Comparison of ENCODE assay signal across 19 cellular contexts in the genomic region with DNA sequence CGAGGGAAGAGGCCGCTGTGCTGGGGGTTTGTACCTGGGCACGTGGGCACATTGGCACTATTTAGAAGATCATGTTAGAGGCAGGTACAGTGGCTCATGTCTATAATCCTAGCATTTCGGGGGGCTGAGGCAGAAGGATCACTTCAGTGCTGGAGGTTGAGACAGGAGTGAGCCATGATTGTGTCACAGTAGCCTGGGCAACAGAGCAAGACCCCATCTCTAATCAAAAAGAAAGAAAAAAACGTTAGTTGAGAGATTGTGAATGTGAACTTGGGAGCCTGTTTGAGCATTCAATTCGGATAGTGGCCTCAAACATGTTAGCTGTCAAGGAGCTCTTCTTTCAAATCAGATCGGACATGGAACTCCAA. TPM values are rescaled to one million over a fixed set of nuclear protein-coding genes. Genes with fewer than 3 reads are reported as not detected.
DNase-seq lines count a peak whose midpoint lies in the region; ATAC-seq and TF ChIP-seq lines count a peak whose summit lies in the region.
"Had no signal": no experiment of that assay in that cellular context is flagged by ENCODE, and none has a peak within 500 bp of the region (broad histone marks: within the 10 kb centered on the region; RNA-seq: fewer than 3 reads in every experiment).

No MANE protein-coding gene starts in this region.

- H2BK15ac ChIP-seq in IMR-90 (ENCODE audit: low read depth, low read length) = no peak overlapping the region

- no peak overlapping the region for H3K18ac ChIP-seq in IMR-90 (ENCODE audit: low read depth, low read length)

- H2AK9ac ChIP-seq in IMR-90 (replicated peaks; ENCODE audit: low read depth, low read length, poor library complexity) = peak overlapping the region; percentile 82

- no peak overlapping the region for H4K8ac ChIP-seq in IMR-90 (ENCODE audit: low read depth in 2 of 2, low read length in 2 of 2)

- H3K27me3 ChIP-seq in IMR-90 (ENCODE audit: control insufficient read depth, insufficient read depth, low read length) = no peaks in the 10 kb centered on the region
- no peaks in the 10 kb centered on the region for H3K27me3 ChIP-seq in lower lobe of right lung (ENCODE audit: low read depth)
- H3K27me3 ChIP-seq in suprapubic skin = no peaks in the 10 kb centered on the region
- H3K27me3 ChIP-seq: SJCRH30 had no signal

- peaks cover 0 to 31% of the 10 kb centered on the region in 2 experiments; a peak in 3 of 4 replicates for H3K79me1 ChIP-seq in IMR-90 (ENCODE audit: low read depth in 1 of 2, low read length in 2 of 2)

- peaks cover 11% of the 10 kb centered on the region for H4K20me1 ChIP-seq in IMR-90 (ENCODE audit: insufficient read depth, low read length)

- CTCF ChIA-PET in IMR-90 (lab: Yijun Ruan, JAX) = interaction anchor here (0.6 kb wide), 1 partner anchor 202 kb away, joined by 6 read pairs; no protein-coding TSS in a partner anchor
- CTCF ChIA-PET in activated CD8-positive, alpha-beta T cell treated with anti-CD3 and anti-CD28 coated beads for 36 hours (lab: Charles Lee) = interaction anchor here (1.5 kb wide), 1 partner anchor 191 kb away, joined by 4 read pairs; no protein-coding TSS in a partner anchor

- TF ChIP-seq EP300 in suprapubic skin (IDR thresholded peaks at IDR 0.05) = no peak

- H3K4ac ChIP-seq in IMR-90 (ENCODE audit: low read depth, low read length) = no peak overlapping the region

- H3K4me1 ChIP-seq in IMR-90 (ENCODE audit: control insufficient read depth, insufficient read depth, low read length) = peaks cover 1% of the 10 kb centered on the region; the same call in 1 of the 2 replicates
- peaks cover 71% of the 10 kb centered on the region for H3K4me1 ChIP-seq in lower lobe of right lung
- peaks cover 51% of the 10 kb centered on the region for H3K4me1 ChIP-seq in suprapubic skin
- H3K4me1 ChIP-seq: SJCRH30 had no signal

- no peak overlapping the region for H3K27ac Mint-ChIP-seq in activated CD8-positive, alpha-beta T cell treated with anti-CD3 and anti-CD28 coated beads for 36 hours
- H3K27ac Mint-ChIP-seq: activated CD4-positive, alpha-beta T cell treated with anti-CD3 and anti-CD28 coated beads, Interleukin-2, amount 10 ng/mL, durations not matched to agents 24 days and 14 days; activated naive CD8-positive, alpha-beta T cell treated with anti-CD3 and anti-CD28 coated beads for 36 hours; stimulated activated effector memory CD8-positive, alpha-beta T cell treated with anti-CD3 and anti-CD28 coated beads, Interleukin-12 subunit alpha, Interleukin-12 subunit beta, amount 100 ng/mL, for 72 hours had no signal

- no peak overlapping the region for H2BK5ac ChIP-seq in IMR-90 (ENCODE audit: low read depth, low read length, poor library complexity, severe bottlenecking)

- intact Hi-C loops in IMR-90 (cut with micrococcal nuclease) (no loop called here), lower lobe of right lung (cut with DNase I) (no loop called here)
- intact Hi-C loops in activated CD8-positive, alpha-beta T cell treated with anti-CD3 and anti-CD28 coated beads for 36 hours (cut with micrococcal nuclease) = loop anchor here (10.0 kb wide), 1 partner anchor 61 kb away; a partner anchor contains a TSS

- no peak overlapping the region for H4K91ac ChIP-seq in IMR-90 (ENCODE audit: insufficient read depth, low read depth, low read length)

- H3K9me1 ChIP-seq in IMR-90 (ENCODE audit: insufficient read depth, low read length) = peaks cover 9% of the 10 kb centered on the region

- no peak overlapping the region for H3K56ac ChIP-seq in IMR-90 (ENCODE audit: extremely low read depth, insufficient read depth, low read length)

- H3K27ac ChIP-seq in IMR-90 (ENCODE audit: insufficient read depth, low read length) (no peak overlapping the region), cingulate gyrus (ENCODE audit: low read depth, low read length) (peak overlapping the region; percentile 41), lower lobe of right lung (peak overlapping the region; percentile 82), suprapubic skin (peak overlapping the region; percentile 61)
- H3K27ac ChIP-seq: SJCRH30 had no signal

- H4K5ac ChIP-seq in IMR-90 (ENCODE audit: low read depth, low read length) = no peak overlapping the region

- DNase-seq in IMR-90 = no peak
- no peak for DNase-seq in lower lobe of right lung
- DNase-seq in suprapubic skin (ENCODE audit: low spot score in 2 of 2) = no peak
- no peak for DNase-seq in activated CD8-positive, alpha-beta T cell treated with anti-CD3 and anti-CD28 coated beads for 36 hours
- no peak for DNase-seq in T-helper 1 cell
- no peak for DNase-seq in 8988T
- DNase-seq in SW 1271 (lab: John Stamatoyannopoulos, UW) = no peak
- DNase-seq: activated CD4-positive, alpha-beta T cell treated with anti-CD3 and anti-CD28 coated beads, Interleukin-2, amount 10 ng/mL, durations not matched to agents 24 days and 14 days; activated naive CD8-positive, alpha-beta T cell treated with anti-CD3 and anti-CD28 coated beads for 36 hours; DMS53; immature natural killer cell; midbrain; NCI-H1694 treated with DMSO at 0.1 percent for 48 hours; NCI-H446 treated with DMSO at 0.1 percent for 48 hours; SJCRH30; T1000 had no signal

- dilution Hi-C loops in IMR-90 (cut with HindIII; ENCODE audit: low sequenced_read_pairs, unreplicated experiment) = no loop called here

- TF ChIP-seq RAD21 in IMR-90 (IDR thresholded peaks at IDR 0.05; ENCODE audit: low read length) = no peak

- peaks cover 5% of the 10 kb centered on the region for H3K36me3 Mint-ChIP-seq in activated CD8-positive, alpha-beta T cell treated with anti-CD3 and anti-CD28 coated beads for 36 hours (ENCODE audit: low read depth)
- H3K36me3 Mint-ChIP-seq: activated naive CD8-positive, alpha-beta T cell treated with anti-CD3 and anti-CD28 coated beads for 36 hours had no signal

- H3K4me3 ChIP-seq in IMR-90 (ENCODE audit: insufficient read depth, low read depth, low read length) (no peak overlapping the region), lower lobe of right lung (no peak overlapping the region), suprapubic skin (no peak overlapping the region)
- H3K4me3 ChIP-seq: SJCRH30 had no signal

- BruUV-seq in IMR-90 (replicated peaks; lab: Mats Ljungman, UMichigan) = no TSS peak

- peaks cover 29% of the 10 kb centered on the region for H3K4me1 Mint-ChIP-seq in activated CD8-positive, alpha-beta T cell treated with anti-CD3 and anti-CD28 coated beads for 36 hours (ENCODE audit: low read depth)

- H3K27me3 Mint-ChIP-seq in activated CD8-positive, alpha-beta T cell treated with anti-CD3 and anti-CD28 coated beads for 36 hours = no peaks in the 10 kb centered on the region
- H3K27me3 Mint-ChIP-seq: activated CD4-positive, alpha-beta T cell treated with anti-CD3 and anti-CD28 coated beads, Interleukin-2, amount 10 ng/mL, durations not matched to agents 24 days and 14 days; activated naive CD8-positive, alpha-beta T cell treated with anti-CD3 and anti-CD28 coated beads for 36 hours; central memory CD8-positive, alpha-beta T cell had no signal

- in situ Hi-C loops in IMR-90 (cut with MboI; ENCODE audit: low sequenced_read_pairs) = no loop called here

- no peaks in the 10 kb centered on the region for H3K9me3 Mint-ChIP-seq in activated CD8-positive, alpha-beta T cell treated with anti-CD3 and anti-CD28 coated beads for 36 hours
- H3K9me3 Mint-ChIP-seq: activated CD4-positive, alpha-beta T cell treated with anti-CD3 and anti-CD28 coated beads, Interleukin-2, amount 10 ng/mL, durations not matched to agents 24 days and 14 days; activated naive CD8-positive, alpha-beta T cell treated with anti-CD3 and anti-CD28 coated beads for 36 hours; central memory CD8-positive, alpha-beta T cell; immature natural killer cell; stimulated activated effector memory CD8-positive, alpha-beta T cell treated with anti-CD3 and anti-CD28 coated beads, Interleukin-12 subunit alpha, Interleukin-12 subunit beta, amount 100 ng/mL, for 72 hours had no signal

- H3K36me3 ChIP-seq in IMR-90 (ENCODE audit: control insufficient read depth, insufficient read depth, low read length) (peaks cover 13% of the 10 kb centered on the region), lower lobe of right lung (peaks cover 27% of the 10 kb centered on the region), suprapubic skin (peaks cover 18% of the 10 kb centered on the region)
- H3K36me3 ChIP-seq: SJCRH30 had no signal

- no peaks in the 10 kb centered on the region for H3K9me3 ChIP-seq in IMR-90 (ENCODE audit: control insufficient read depth, insufficient read depth, low read length)
- no peaks in the 10 kb centered on the region for H3K9me3 ChIP-seq in lower lobe of right lung
- no peaks in the 10 kb centered on the region for H3K9me3 ChIP-seq in suprapubic skin
- H3K9me3 ChIP-seq: SJCRH30 had no signal

- no peak overlapping the region for H2AK5ac ChIP-seq in IMR-90 (ENCODE audit: low read depth, low read length)

- ATAC-seq in IMR-90 (ENCODE audit: low read depth) = no peak
- no peak for ATAC-seq in lower lobe of right lung
- no peak for ATAC-seq in activated CD8-positive, alpha-beta T cell treated with anti-CD3 and anti-CD28 coated beads for 36 hours
- ATAC-seq: stimulated activated effector memory CD8-positive, alpha-beta T cell treated with anti-CD3 and anti-CD28 coated beads, Interleukin-12 subunit alpha, Interleukin-12 subunit beta, amount 100 ng/mL, for 72 hours had no signal

- H2BK20ac ChIP-seq in IMR-90 (ENCODE audit: low read depth, low read length) = no peak overlapping the region

- H3K9ac ChIP-seq in IMR-90 (ENCODE audit: low read depth, low read length) = no peak overlapping the region

- WGBS in IMR-90 (ENCODE audit: extremely low coverage in 2 of 2, insufficient read length in 1 of 2), 2 experiments = 100% methylated on average over 2 of the region's 7 CpGs; no CpG with 5 or more reads in 1 of the 2 experiments
- 86% methylated on average over 7 of the region's 7 CpGs for WGBS in suprapubic skin

- no peak for TF ChIP-seq POLR2A in IMR-90 (IDR thresholded peaks at IDR 0.05; ENCODE audit: low read depth, low read length)
- TF ChIP-seq POLR2A in suprapubic skin (IDR thresholded peaks at IDR 0.05) = no peak

- no peak overlapping the region for H3K4me3 Mint-ChIP-seq in activated CD8-positive, alpha-beta T cell treated with anti-CD3 and anti-CD28 coated beads for 36 hours
- H3K4me3 Mint-ChIP-seq: activated CD4-positive, alpha-beta T cell treated with anti-CD3 and anti-CD28 coated beads, Interleukin-2, amount 10 ng/mL, durations not matched to agents 24 days and 14 days; activated naive CD8-positive, alpha-beta T cell treated with anti-CD3 and anti-CD28 coated beads for 36 hours; central memory CD8-positive, alpha-beta T cell; immature natural killer cell; stimulated activated effector memory CD8-positive, alpha-beta T cell treated with anti-CD3 and anti-CD28 coated beads, Interleukin-12 subunit alpha, Interleukin-12 subunit beta, amount 100 ng/mL, for 72 hours had no signal

- TF ChIP-seq CTCF in IMR-90 (conservative IDR thresholded peaks at IDR 0.05; ENCODE audit: low read depth, low read length) = no peak
- no peak for TF ChIP-seq CTCF in lower lobe of right lung (IDR thresholded peaks at IDR 0.05)
- TF ChIP-seq CTCF in suprapubic skin (IDR thresholded peaks at IDR 0.05) = no peak
- no peak for TF ChIP-seq CTCF in activated CD8-positive, alpha-beta T cell treated with anti-CD3 and anti-CD28 coated beads for 36 hours (IDR thresholded peaks at IDR 0.05)

- no peak overlapping the region for H3K4me2 ChIP-seq in IMR-90 (ENCODE audit: low read depth, low read length)

- H2AFZ ChIP-seq in IMR-90 (replicated peaks; ENCODE audit: low read length, poor library complexity) = no peak overlapping the region

- POLR2A ChIA-PET in IMR-90 (lab: Charles Lee; ENCODE audit: unreplicated experiment) = no interaction called here
- POLR2A ChIA-PET in activated CD8-positive, alpha-beta T cell treated with anti-CD3 and anti-CD28 coated beads for 36 hours (lab: Charles Lee) = no interaction called here

- no peak overlapping the region for H3K14ac ChIP-seq in IMR-90 (replicated peaks; ENCODE audit: low read depth, low read length)

- H3K23ac ChIP-seq in IMR-90 (ENCODE audit: low read depth, low read length) = no peak overlapping the region

- H2BK120ac ChIP-seq in IMR-90 (ENCODE audit: low read depth, low read length) = no peak overlapping the region

RNA-seq across cellular contexts. Expression of a gene that starts 36.6 kb away (rescaled TPM):
- 87.2 and 118 TPM in 2 replicates for total RNA-seq in IMR-90 (2012; rRNA removed)
- 84.2 and 84.9 TPM in 2 replicates for polyA plus RNA-seq in IMR-90 (2012; rRNA removed)
- 49.5 and 94.7 TPM in 2 replicates for polyA plus RNA-seq in IMR-90 (2012; cell fraction: cytosol; rRNA removed)
- polyA plus RNA-seq in IMR-90 (2012; cell fraction: nucleus; rRNA removed; ENCODE audit: low replicate concordance) = 37.6 and 62.1 TPM in 2 replicates
- total RNA-seq in lower lobe of right lung = 46.7 TPM
- 100 to 1,000 TPM in 1 of 4 donors, 10 to 100 TPM in 3; 68.6 to 126 (median 76.7) TPM for total RNA-seq in suprapubic skin
- total RNA-seq in activated CD8-positive, alpha-beta T cell treated with anti-CD3 and anti-CD28 coated beads for 36 hours = 100 to 1,000 TPM; 171 to 180 TPM
